13 cellular contexts compared by ENCODE assay signal in genomic region chr11:84249344-84250135, GRCh38.
A peak's percentile ranks its signal among the peaks of the same experiment; 100 is the strongest.
DNase-seq lines count a peak whose midpoint lies in the region; ATAC-seq and TF ChIP-seq lines count a peak whose summit lies in the region.
"Had no signal": no experiment of that assay in that cellular context is flagged by ENCODE, and none has a peak within 500 bp of the region (broad histone marks: within the 10 kb centered on the region; RNA-seq: fewer than 3 reads in every experiment).

No MANE protein-coding gene starts in this region.

- no peak for TF ChIP-seq CTCF in left lung (IDR thresholded peaks at IDR 0.05)
- no peak for TF ChIP-seq CTCF in esophagus muscularis mucosa (IDR thresholded peaks at IDR 0.05)
- TF ChIP-seq CTCF in progenitor cell of endocrine pancreas (IDR thresholded peaks at IDR 0.05; ENCODE audit: unreplicated experiment): no peak

- no peak overlapping the region for H3K4me3 ChIP-seq in left lung
- no peak overlapping the region for H3K4me3 ChIP-seq in esophagus muscularis mucosa
- H3K4me3 ChIP-seq: skin epidermis had no signal

- no peaks in the 10 kb centered on the region for H3K4me1 Mint-ChIP-seq in progenitor cell of endocrine pancreas (ENCODE audit: low read depth)
- H3K4me1 Mint-ChIP-seq: stimulated activated naive CD8-positive, alpha-beta T cell treated with anti-CD3 and anti-CD28 coated beads, Interleukin-15, amount 100 ng/mL, for 72 hours had no signal

- H3K36me3 Mint-ChIP-seq in progenitor cell of endocrine pancreas (ENCODE audit: insufficient read depth): no peaks in the 10 kb centered on the region

- ATAC-seq in GM18867 (IDR thresholded peaks at IDR 0.05; ENCODE audit: unreplicated experiment): peak; percentile 81
- peak; percentile 75 for ATAC-seq in GM21786 (IDR thresholded peaks at IDR 0.05; ENCODE audit: unreplicated experiment)
- ATAC-seq in HG03571 (IDR thresholded peaks at IDR 0.05; ENCODE audit: unreplicated experiment): peak; percentile 48
- peak; percentile 85 for ATAC-seq in left lung
- ATAC-seq in HG03460 (IDR thresholded peaks at IDR 0.05; ENCODE audit: unreplicated experiment): no peak
- ATAC-seq: stimulated activated naive CD8-positive, alpha-beta T cell treated with anti-CD3 and anti-CD28 coated beads, Interleukin-15, amount 100 ng/mL, for 72 hours had no signal

- TF ChIP-seq EP300 in esophagus muscularis mucosa (IDR thresholded peaks at IDR 0.05): no peak

- H3K36me3 ChIP-seq in left lung (no peaks in the 10 kb centered on the region), esophagus muscularis mucosa (no peaks in the 10 kb centered on the region)

- no peaks in the 10 kb centered on the region for H3K9me3 ChIP-seq in left lung
- no peaks in the 10 kb centered on the region for H3K9me3 ChIP-seq in esophagus muscularis mucosa
- H3K9me3 ChIP-seq: Caco-2 had no signal

- DNase-seq in left lung (no peak), esophagus muscularis mucosa (ENCODE audit: extremely low spot score) (no peak), progenitor cell of endocrine pancreas (ENCODE audit: low spot score, unreplicated experiment) (no peak)
- no peak for DNase-seq in stimulated activated CD4-positive, alpha-beta T cell treated with anti-CD3 and anti-CD28 coated beads, Interleukin-4, amount 100 ng/mL, for 24 hours
- DNase-seq: activated CD4-positive, CD25-positive, alpha-beta regulatory T cell; Caco-2; stimulated activated naive CD8-positive, alpha-beta T cell treated with anti-CD3 and anti-CD28 coated beads, Interleukin-15, amount 100 ng/mL, for 72 hours had no signal

- H3K4me3 Mint-ChIP-seq in progenitor cell of endocrine pancreas (ENCODE audit: low read depth): no peak overlapping the region
- H3K4me3 Mint-ChIP-seq: stimulated activated naive CD8-positive, alpha-beta T cell treated with anti-CD3 and anti-CD28 coated beads, Interleukin-15, amount 100 ng/mL, for 72 hours had no signal

- no peaks in the 10 kb centered on the region for H3K27me3 ChIP-seq in left lung
- H3K27me3 ChIP-seq in esophagus muscularis mucosa: no peaks in the 10 kb centered on the region

- no peaks in the 10 kb centered on the region for H3K9me3 Mint-ChIP-seq in progenitor cell of endocrine pancreas (ENCODE audit: low read depth)

- H3K4me1 ChIP-seq in left lung: no peaks in the 10 kb centered on the region
- peaks cover 0 to 9% (median 0%) of the 10 kb centered on the region in 4 donors for H3K4me1 ChIP-seq in esophagus muscularis mucosa
- H3K4me1 ChIP-seq: Caco-2 had no signal

- WGBS in esophagus muscularis mucosa: 85% methylated on average over 4 of the region's 4 CpGs

- intact Hi-C loops in left lung (cut with DNase I): loop anchor here in 1 of 2 donors (10.0 kb wide), 1 partner anchor 405 kb away; no protein-coding TSS in a partner anchor
- intact Hi-C loops in esophagus muscularis mucosa (cut with DNase I): no loop called here

- no peak overlapping the region for H3K27ac Mint-ChIP-seq in progenitor cell of endocrine pancreas

- H3K27me3 Mint-ChIP-seq in progenitor cell of endocrine pancreas: no peaks in the 10 kb centered on the region
- H3K27me3 Mint-ChIP-seq: stimulated activated naive CD8-positive, alpha-beta T cell treated with anti-CD3 and anti-CD28 coated beads, Interleukin-15, amount 100 ng/mL, for 72 hours had no signal

- no peak for TF ChIP-seq POLR2A in esophagus muscularis mucosa (IDR thresholded peaks at IDR 0.05; ENCODE audit: low read depth)

- H3K27ac ChIP-seq in left lung: peak overlapping the region; percentile 63 to 68
- H3K27ac ChIP-seq in esophagus muscularis mucosa (replicated peaks in 1 of 4): peak overlapping the region in 1 of 4 donors; percentile 18
- H3K27ac ChIP-seq: epithelial cell of prostate, skin epidermis had no signal
